In the genomic region with DNA sequence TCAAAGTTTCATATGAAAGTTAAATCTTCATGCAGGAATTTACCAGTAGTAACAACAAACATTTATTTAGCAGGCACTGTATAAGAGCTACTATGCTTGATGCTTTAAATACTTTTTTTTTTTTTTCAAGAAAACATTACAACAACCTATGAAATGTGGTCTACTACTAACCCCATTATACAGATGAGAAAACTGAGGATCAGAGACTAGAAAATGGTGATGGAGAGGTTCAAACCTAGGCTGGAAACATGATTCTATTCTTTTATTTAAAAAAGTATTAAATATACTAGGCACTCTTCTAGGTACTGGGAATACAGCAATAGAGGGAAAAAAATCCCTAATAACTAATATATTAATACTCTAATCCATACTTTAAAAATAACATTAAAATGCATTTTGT, we compare ENCODE assay signal across 27 cellular contexts.
"Had no signal": no experiment of that assay in that cellular context is flagged by ENCODE, and none has a peak within 500 bp of the region (broad histone marks: within the 10 kb centered on the region; RNA-seq: fewer than 3 reads in every experiment).

No MANE protein-coding gene starts in this region.

- H3K4me3 ChIP-seq: colonic mucosa, coronary artery, dorsolateral prefrontal cortex, esophagus muscularis mucosa, esophagus squamous epithelium, gastrocnemius medialis, gastroesophageal sphincter, heart left ventricle, heart right ventricle had no signal

- H3K27ac ChIP-seq: colonic mucosa, coronary artery, dorsolateral prefrontal cortex, epithelial cell of prostate, esophagus muscularis mucosa, esophagus squamous epithelium, foreskin keratinocyte, gastrocnemius medialis, gastroesophageal sphincter, heart left ventricle, heart right ventricle had no signal

- H3K9me3 ChIP-seq: colonic mucosa had no signal

- H3K36me3 ChIP-seq: colonic mucosa had no signal

- ATAC-seq: effector memory CD8-positive, alpha-beta T cell; esophagus mucosa; foreskin keratinocyte; gastrocnemius medialis; gastroesophageal sphincter; heart left ventricle; heart right ventricle had no signal

- H3K27me3 ChIP-seq: colonic mucosa, dorsolateral prefrontal cortex, esophagus muscularis mucosa, esophagus squamous epithelium, foreskin keratinocyte, gastrocnemius medialis, gastroesophageal sphincter, heart left ventricle, heart right ventricle had no signal

- H3K4me1 ChIP-seq: colonic mucosa, esophagus muscularis mucosa, esophagus squamous epithelium, gastrocnemius medialis, gastroesophageal sphincter, heart left ventricle, heart right ventricle had no signal

- DNase-seq: colonic mucosa; cortex of kidney; dermis blood vessel endothelial cell; dorsolateral prefrontal cortex; effector CD4-positive, alpha-beta T cell; effector CD8-positive, alpha-beta T cell; effector memory CD4-positive, alpha-beta T cell; effector memory CD8-positive, alpha-beta T cell; endodermal cell; erythroblast; esophagus squamous epithelium; foreskin fibroblast; foreskin keratinocyte; foreskin melanocyte; gastrocnemius medialis; glutamatergic neuron; head of caudate nucleus; heart left ventricle; heart right ventricle had no signal

- FAIRE-seq: colon, endothelial cell of umbilical vein, frontal cortex had no signal
